In genomic region chr2:127611076-127611925, GRCh38 we compare ENCODE assay signal across 28 cellular contexts. TPM values are rescaled to one million over a fixed set of nuclear protein-coding genes. Genes with fewer than 3 reads are reported as not detected.
DNase-seq lines count a peak whose midpoint lies in the region; ATAC-seq and TF ChIP-seq lines count a peak whose summit lies in the region.
"Had no signal": no experiment of that assay in that cellular context is flagged by ENCODE, and none has a peak within 500 bp of the region (broad histone marks: within the 10 kb centered on the region; RNA-seq: fewer than 3 reads in every experiment).

No MANE protein-coding gene starts in this region.

- CTCF ChIA-PET in RWPE1 (lab: Yijun Ruan, JAX): interaction anchor here (1.4 to 1.5 kb wide), 2 partner anchors 20 to 39 kb away, joined by 3 to 5 read pairs; no protein-coding TSS in a partner anchor

- DNase-seq in activated T-cell treated with anti-CD3 and anti-CD28 coated beads, Interleukin-2, amount 50 U/mL, for 24 hours: peak; percentile 19
- DNase-seq in activated T-cell treated with anti-CD3 and anti-CD28 coated beads, Interleukin-2, amount 50 U/mL, for 48 hours: no peak
- DNase-seq in H7 (peak; percentile 73), stomach (peak; percentile 17), NCI-H524 treated with DMSO at 0.1 percent for 48 hours (lab: John Stamatoyannopoulos, UW) (no peak), RWPE1 (ENCODE audit: low spot score) (no peak)
- DNase-seq: activated CD4-positive, alpha-beta T cell treated with anti-CD3 and anti-CD28 coated beads, Interleukin-2, amount 50 U/mL, for 48 hours; activated T-cell treated with anti-CD3 and anti-CD28 coated beads for 4 hours; anterior cingulate cortex; COR-L47; HCEC 1CT; lower lobe of right lung; NCI-H1105 treated with DMSO at 0.1 percent for 48 hours; NCI-H2029 treated with DMSO at 0.1 percent for 48 hours; NCI-H345; NCI-H774; psoas muscle; stimulated activated CD4-positive, alpha-beta T cell treated with anti-CD3 and anti-CD28 coated beads, Interleukin-2, amount 100 ng/mL, for 24 hours had no signal

- H3K4me1 ChIP-seq in stomach: no peaks in the 10 kb centered on the region
- H3K4me1 ChIP-seq: lower lobe of right lung, psoas muscle, uterus had no signal

- peaks cover 0 to 39% (median 26%) of the 10 kb centered on the region in 4 donors for H3K9me3 ChIP-seq in stomach
- H3K9me3 ChIP-seq: neutrophil, psoas muscle, uterus had no signal

- no peak for TF ChIP-seq POLR2A in stomach (IDR thresholded peaks at IDR 0.05)

- H3K4me1 Mint-ChIP-seq in activated T-cell treated with anti-CD3 and anti-CD28 coated beads, Interleukin-2, amount 50 U/mL, for 24 hours (ENCODE audit: low read depth): peaks cover 7% of the 10 kb centered on the region

- ATAC-seq in esophagus mucosa: peak; percentile 7
- ATAC-seq in GM21526 (IDR thresholded peaks at IDR 0.05; ENCODE audit: low FRiP score, unreplicated experiment): no peak
- ATAC-seq: lower lobe of right lung, psoas muscle had no signal

- no peaks in the 10 kb centered on the region for H3K27me3 ChIP-seq in H7 (ENCODE audit: control insufficient read depth, insufficient read depth, low read length)
- H3K27me3 ChIP-seq in stomach: peaks cover 0 to 5% (median 0%) of the 10 kb centered on the region in 3 donors
- H3K27me3 ChIP-seq: BLaER1, neutrophil, uterus had no signal

- no peak overlapping the region for H3K4me3 ChIP-seq in H7 (ENCODE audit: insufficient read depth, low read depth, low read length)
- no peak overlapping the region for H3K4me3 ChIP-seq in stomach
- H3K4me3 ChIP-seq: BLaER1, lower lobe of right lung, psoas muscle, skin epidermis, uterus had no signal

- no peaks in the 10 kb centered on the region for H3K27me3 Mint-ChIP-seq in activated T-cell treated with anti-CD3 and anti-CD28 coated beads, Interleukin-2, amount 50 U/mL, for 24 hours
- H3K27me3 Mint-ChIP-seq: activated naive CD4-positive, alpha-beta T cell treated with anti-CD3 and anti-CD28 coated beads, Interleukin-2, amount 50 U/mL, for 24 hours had no signal

- no peaks in the 10 kb centered on the region for H3K36me3 Mint-ChIP-seq in activated T-cell treated with anti-CD3 and anti-CD28 coated beads, Interleukin-2, amount 50 U/mL, for 24 hours (ENCODE audit: low read depth)

- POLR2A ChIA-PET in RWPE1 (lab: Yijun Ruan, JAX; ENCODE audit: low non-redundant PET): no interaction called here

- H3K27ac ChIP-seq in stomach (no peak overlapping the region), RWPE1 (no peak overlapping the region)
- H3K27ac ChIP-seq: BLaER1, lower lobe of right lung, neutrophil, psoas muscle, skin epidermis, uterus had no signal

- intact Hi-C loops in stomach (cut with DNase I; ENCODE audit: low total_unique reads): no loop called here

- TF ChIP-seq EP300 in stomach (IDR thresholded peaks at IDR 0.05): no peak

- no peak for TF ChIP-seq CTCF in stomach (IDR thresholded peaks at IDR 0.05)
- no peak for TF ChIP-seq CTCF in RWPE1 (conservative IDR thresholded peaks at IDR 0.05; ENCODE audit: low read depth)

- peaks cover 10% of the 10 kb centered on the region for H3K9me3 Mint-ChIP-seq in activated T-cell treated with anti-CD3 and anti-CD28 coated beads, Interleukin-2, amount 50 U/mL, for 24 hours

- WGBS in stomach, 5 donors: 82 to 86% (median 84%) methylated on average over 10 to 11 of the region's 11 CpGs

- no peak overlapping the region for H3K4me3 Mint-ChIP-seq in activated T-cell treated with anti-CD3 and anti-CD28 coated beads, Interleukin-2, amount 50 U/mL, for 24 hours
- H3K4me3 Mint-ChIP-seq: activated naive CD4-positive, alpha-beta T cell treated with anti-CD3 and anti-CD28 coated beads, Interleukin-2, amount 50 U/mL, for 24 hours; IgD-negative memory B cell; T-helper 2 cell treated with Interferon-gamma antibody and Interleukin-4, amounts not matched to agents 5 μg/mL and 100 μg/mL, for 36 hours had no signal

- H3K36me3 ChIP-seq in H7 (replicated peaks; ENCODE audit: control insufficient read depth, insufficient read depth, low read length): no peaks in the 10 kb centered on the region
- H3K36me3 ChIP-seq in stomach: no peaks in the 10 kb centered on the region
- H3K36me3 ChIP-seq: BLaER1, lower lobe of right lung, uterus had no signal

- no peak overlapping the region for H3K27ac Mint-ChIP-seq in activated T-cell treated with anti-CD3 and anti-CD28 coated beads, Interleukin-2, amount 50 U/mL, for 24 hours
- H3K27ac Mint-ChIP-seq: activated naive CD4-positive, alpha-beta T cell treated with anti-CD3 and anti-CD28 coated beads, Interleukin-2, amount 50 U/mL, for 24 hours; IgD-negative memory B cell; T-helper 2 cell treated with Interferon-gamma antibody and Interleukin-4, amounts not matched to agents 5 μg/mL and 100 μg/mL, for 36 hours had no signal

RNA-seq across cellular contexts. Expression of gene GPR17, which starts 34.7 kb away (rescaled TPM):
- not detected in 2 replicates for total RNA-seq in H7 (2014; rRNA removed; shearing (Covaris generic))
- not detected for total RNA-seq in esophagus mucosa
- not detected for total RNA-seq in stomach
- polyA plus RNA-seq in stomach: under 1 TPM; 0.19 to 0.61 (median 0.25) TPM
- total RNA-seq: subcutaneous adipose tissue had no signal
- polyA plus RNA-seq: IgD-negative memory B cell had no signal

Comparison
In these comparisons a context has a peak if more than half of its experiments do, and no peak if none do; other contexts are left out.
1. DNase-seq: peak in activated T-cell treated with anti-CD3 and anti-CD28 coated beads, Interleukin-2, amount 50 U/mL, for 24 hours (single experiment), H7 (single experiment) and stomach (single experiment); none in activated T-cell treated with anti-CD3 and anti-CD28 coated beads, Interleukin-2, amount 50 U/mL, for 48 hours (0 of 2), NCI-H524 treated with DMSO at 0.1 percent for 48 hours (single experiment) and RWPE1 (single experiment).